Comparison of ENCODE assay signal across 19 cellular contexts in the genomic region with DNA sequence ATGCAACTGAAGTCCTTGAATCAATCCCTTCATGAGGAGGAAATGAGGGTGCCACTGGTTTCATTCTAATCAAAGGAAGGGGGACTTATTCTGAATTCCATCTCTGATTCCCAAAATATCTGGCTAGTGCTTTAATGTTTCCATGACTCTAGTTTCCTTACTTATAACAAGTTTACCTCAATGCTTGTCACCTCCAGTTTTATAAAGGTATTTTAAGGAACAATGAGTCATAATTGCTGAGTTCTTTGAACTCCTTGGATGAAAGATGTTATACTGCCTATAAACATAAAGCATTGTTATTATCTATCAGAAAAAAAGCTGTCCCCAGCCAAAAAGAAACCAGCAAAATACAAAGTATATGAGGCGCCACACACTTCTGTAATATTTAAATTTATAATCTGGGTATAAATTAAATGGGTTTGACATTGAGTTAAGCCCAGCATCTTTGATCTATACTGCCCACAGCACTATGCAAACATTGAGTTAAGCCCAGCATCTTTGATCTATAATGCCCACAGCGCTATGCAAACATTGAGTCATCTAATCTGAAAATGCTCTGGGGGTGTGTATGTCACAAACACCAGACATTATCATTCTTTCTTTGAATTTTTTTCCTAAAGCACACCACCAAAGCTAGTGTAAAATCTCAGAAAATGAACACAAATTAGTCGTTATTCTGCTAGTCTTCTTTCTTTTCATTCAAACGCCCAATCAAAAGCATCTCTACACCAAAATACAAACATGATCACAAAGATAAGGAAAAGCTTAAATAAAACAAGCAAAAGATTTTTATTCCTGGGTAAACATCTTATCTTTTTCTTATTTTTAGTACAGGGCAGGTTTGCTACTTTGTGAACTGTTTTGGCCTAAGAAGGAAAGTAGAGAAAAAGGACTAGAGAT. TPM values are rescaled to one million over a fixed set of nuclear protein-coding genes. Genes with fewer than 3 reads are reported as not detected.
A peak's percentile ranks its signal among the peaks of the same experiment; 100 is the strongest.
DNase-seq lines count a peak whose midpoint lies in the region; ATAC-seq and TF ChIP-seq lines count a peak whose summit lies in the region.
"Had no signal": no experiment of that assay in that cellular context is flagged by ENCODE, and none has a peak within 500 bp of the region (broad histone marks: within the 10 kb centered on the region; RNA-seq: fewer than 3 reads in every experiment).

No MANE protein-coding gene starts in this region.

- peaks cover 16% of the 10 kb centered on the region for H3K36me3 Mint-ChIP-seq in Caco-2 (ENCODE audit: insufficient read depth, unreplicated experiment)
- H3K36me3 Mint-ChIP-seq: CD8-positive, alpha-beta T cell had no signal

- TF ChIP-seq POLR2A in thyroid gland (IDR thresholded peaks at IDR 0.05): no peak

- DNase-seq in Caco-2 (peak; percentile 80 to 84), PC-9 (peak; percentile 7 to 87), left colon (no peak), thyroid gland (no peak), NCI-H1092 treated with DMSO at 0.1 percent for 48 hours (lab: John Stamatoyannopoulos, UW) (no peak), A673 (ENCODE audit: low spot score) (no peak), NCI-H774 (lab: John Stamatoyannopoulos, UW) (no peak)
- DNase-seq: activated CD4-positive, alpha-beta T cell treated with anti-CD3 and anti-CD28 coated beads, Interleukin-2, amount 50 U/mL, for 4 hours; activated naive CD4-positive, alpha-beta T cell treated with Interleukin-2 at 50 U/mL for 16 hours; activated T-cell treated with anti-CD3 and anti-CD28 coated beads for 4 hours; amygdala; CD8-positive, alpha-beta T cell; central memory CD4-positive, alpha-beta T cell; GM23248; NCI-H1436 treated with DMSO at 0.1 percent for 48 hours; retina; T-helper 1 cell had no signal

- H3K27me3 Mint-ChIP-seq in Caco-2 (ENCODE audit: insufficient read depth, unreplicated experiment): no peaks in the 10 kb centered on the region

- H3F3A ChIP-seq in PC-9 (ENCODE audit: insufficient read depth, low read depth): peaks cover 34% of the 10 kb centered on the region

- H3K4me1 Mint-ChIP-seq in Caco-2 (ENCODE audit: low read depth, unreplicated experiment): peaks cover 42% of the 10 kb centered on the region

- no peaks in the 10 kb centered on the region for H3K79me2 ChIP-seq in PC-9 (ENCODE audit: low read depth)

- BruUV-seq in Caco-2 (replicated peaks; lab: Mats Ljungman, UMichigan) (no TSS peak), PC-9 (replicated peaks; lab: Mats Ljungman, UMichigan) (no TSS peak), A673 (replicated peaks; lab: Mats Ljungman, UMichigan) (no TSS peak)

- CTCF ChIA-PET in Caco-2 (lab: Charles Lee) (interaction anchor here (1.5 kb wide), 1 partner anchor 11 kb away, joined by 8 read pairs; the partner anchor contains the start of gene CXADR), PC-9 (lab: Charles Lee) (no interaction called here), A673 (lab: Charles Lee) (no interaction called here)

- TF ChIP-seq RAD21 in Ishikawa (IDR thresholded peaks at IDR 0.05; ENCODE audit: low read depth): no peak

- ATAC-seq in left colon: peak; percentile 91
- ATAC-seq: CD8-positive, alpha-beta T cell; Right ventricle myocardium inferior had no signal

- H3K4me1 ChIP-seq in Caco-2 (peaks cover 43% of the 10 kb centered on the region), PC-9 (replicated peaks; ENCODE audit: insufficient read depth) (peaks cover 40% of the 10 kb centered on the region), thyroid gland (peaks cover 7 to 9% of the 10 kb centered on the region in 2 donors), A673 (ENCODE audit: insufficient read depth, low read length, poor library complexity, severe bottlenecking) (no peaks in the 10 kb centered on the region)

- H3K4me3 ChIP-seq in Caco-2 (ENCODE audit: low read depth, low read length): no peak overlapping the region
- H3K4me3 ChIP-seq in PC-9: no peak overlapping the region
- H3K4me3 ChIP-seq in thyroid gland (replicated peaks in 1 of 3): no peak overlapping the region
- H3K4me3 ChIP-seq in A673 (ENCODE audit: low read depth, low read length, poor library complexity, severe bottlenecking): no peak overlapping the region
- H3K4me3 ChIP-seq: GM23248 had no signal

- TF ChIP-seq EP300 in Ishikawa (IDR thresholded peaks at IDR 0.05; ENCODE audit: borderline replicate concordance): 0 out of 2 replicates have a peak, but pooled peaks have one; percentile 34

- H3K27ac Mint-ChIP-seq in Caco-2 (ENCODE audit: unreplicated experiment): peak overlapping the region; percentile 76
- H3K27ac Mint-ChIP-seq: CD8-positive, alpha-beta T cell had no signal

- H3K27me3 ChIP-seq in Caco-2 (replicated peaks; ENCODE audit: control insufficient read depth, insufficient read depth, low read length): no peaks in the 10 kb centered on the region
- H3K27me3 ChIP-seq in PC-9 (ENCODE audit: insufficient read depth, low read depth): no peaks in the 10 kb centered on the region
- H3K27me3 ChIP-seq in thyroid gland: no peaks in the 10 kb centered on the region
- H3K27me3 ChIP-seq in A673 (replicated peaks; ENCODE audit: insufficient read depth, low read depth, low read length, poor library complexity): no peaks in the 10 kb centered on the region

- H3K4me3 Mint-ChIP-seq in Caco-2 (ENCODE audit: unreplicated experiment): peak overlapping the region; percentile 19
- H3K4me3 Mint-ChIP-seq: CD8-positive, alpha-beta T cell had no signal

- intact Hi-C loops in Caco-2 (cut with micrococcal nuclease; ENCODE audit: unreplicated experiment) (loop anchor here (1.0 kb wide), 4 partner anchors 11 to 41 kb away; no protein-coding TSS in a partner anchor), PC-9 (cut with micrococcal nuclease; ENCODE audit: unreplicated experiment) (loop anchor here (1.0 kb wide), 1 partner anchor 32 kb away; no protein-coding TSS in a partner anchor), left colon (cut with DNase I, micrococcal nuclease) (no loop called here), thyroid gland (cut with DNase I) (no loop called here), A673 (cut with micrococcal nuclease; ENCODE audit: unreplicated experiment) (no loop called here)

- H3K4me2 ChIP-seq in PC-9: peak overlapping the region; percentile 59

- 80 to 85% methylated on average over 4 of the region's 4 CpGs for WGBS in thyroid gland, 2 donors

- no peaks in the 10 kb centered on the region for H3K36me3 ChIP-seq in Caco-2 (ENCODE audit: control insufficient read depth, insufficient read depth, low read length)
- H3K36me3 ChIP-seq in PC-9 (ENCODE audit: low read depth): no peaks in the 10 kb centered on the region
- H3K36me3 ChIP-seq in thyroid gland: no peaks in the 10 kb centered on the region
- H3K36me3 ChIP-seq in A673 (ENCODE audit: insufficient read depth, low read length, poor library complexity, severe bottlenecking): no peaks in the 10 kb centered on the region

- no peak overlapping the region for H3K27ac ChIP-seq in PC-9
- no peak overlapping the region for H3K27ac ChIP-seq in thyroid gland
- H3K27ac ChIP-seq in A673 (ENCODE audit: low read depth, low read length, poor library complexity, severe bottlenecking): no peak overlapping the region
- H3K27ac ChIP-seq: GM23248 had no signal

- H3K9me3 Mint-ChIP-seq in Caco-2 (ENCODE audit: unreplicated experiment): no peaks in the 10 kb centered on the region

- POLR2A ChIA-PET in Caco-2 (lab: Charles Lee): interaction anchor here (0.6 to 0.9 kb wide), 2 partner anchors 11 to 18 kb away, joined by 3 read pairs; no protein-coding TSS in a partner anchor
- POLR2A ChIA-PET in PC-9 (lab: Charles Lee; ENCODE audit: unreplicated experiment): no interaction called here
- POLR2A ChIA-PET in A673 (lab: Charles Lee; ENCODE audit: low non-redundant PET): no interaction called here

- H2AFZ ChIP-seq in PC-9: no peak overlapping the region
- H2AFZ ChIP-seq: GM23248 had no signal

- no peaks in the 10 kb centered on the region for H3K9me2 ChIP-seq in PC-9 (ENCODE audit: insufficient read depth)

- no peaks in the 10 kb centered on the region for H4K20me1 ChIP-seq in PC-9 (ENCODE audit: insufficient read depth)

- no peak for TF ChIP-seq CTCF in Caco-2 (IDR thresholded peaks at IDR 0.05; ENCODE audit: insufficient read depth in 1 of 2, low read depth in 1 of 2, low read length in 1 of 2, severe bottlenecking in 1 of 2, unreplicated experiment in 1 of 2)
- TF ChIP-seq CTCF in PC-9 (conservative IDR thresholded peaks at IDR 0.05): no peak
- no peak for TF ChIP-seq CTCF in thyroid gland (IDR thresholded peaks at IDR 0.05)
- TF ChIP-seq CTCF in A673 (conservative IDR thresholded peaks at IDR 0.05; ENCODE audit: low read depth, low read length): no peak

- H3K9me3 ChIP-seq in Caco-2: peaks cover 4% of the 10 kb centered on the region
- H3K9me3 ChIP-seq in PC-9 (ENCODE audit: insufficient read depth, low read depth): no peaks in the 10 kb centered on the region
- no peaks in the 10 kb centered on the region for H3K9me3 ChIP-seq in thyroid gland
- H3K9me3 ChIP-seq in A673 (ENCODE audit: low read depth, low read length, poor library complexity, severe bottlenecking): no peaks in the 10 kb centered on the region

TF ChIP-seq in Ishikawa, 13 proteins besides CTCF, POLR2A, EP300 and RAD21 (continues in another document):
- TF ChIP-seq TCF12 (IDR thresholded peaks at IDR 0.05; ENCODE audit: low read depth): no peak
- TF ChIP-seq TEAD4 (IDR thresholded peaks at IDR 0.05): no peak
- TF ChIP-seq TAF1 (IDR thresholded peaks at IDR 0.05; ENCODE audit: low read depth): no peak
- no peak for TF ChIP-seq FOXM1 (IDR thresholded peaks at IDR 0.05; ENCODE audit: borderline replicate concordance, low read depth)
- TF ChIP-seq CREB1 (IDR thresholded peaks at IDR 0.05; ENCODE audit: low read depth): no peak

RNA-seq across cellular contexts. Expression of gene CXADR, which starts 11.5 kb away (rescaled TPM):
- total RNA-seq in Caco-2 (2022): 98.6 and 102 TPM in 2 replicates
- 12.7 and 21.7 TPM in 2 replicates for total RNA-seq in PC-9 (2021)
- total RNA-seq in left colon: 10 to 100 TPM; 70.5 to 79.2 TPM
- total RNA-seq in thyroid gland: 10 to 100 TPM; 39.9 to 75.4 (median 62.9) TPM
- 15.2 and 17.7 TPM in 2 replicates for total RNA-seq in A673 (2021)
- total RNA-seq: GM23248 had no signal

Comparison
In these comparisons a context has a peak if more than half of its experiments do, and no peak if none do; other contexts are left out.
1. DNase-seq: peak in Caco-2 (2 of 2) and PC-9 (2 of 2); none in left colon (0 of 2), thyroid gland (0 of 2), NCI-H1092 treated with DMSO at 0.1 percent for 48 hours (single experiment), A673 (single experiment) and NCI-H774 (single experiment).
2. intact Hi-C loops: an anchor here in Caco-2 (1.0 kb wide) and PC-9 (1.0 kb wide); none called in left colon, thyroid gland and A673.